Comparison of ENCODE assay signal across 1 cellular context in the genomic region with DNA sequence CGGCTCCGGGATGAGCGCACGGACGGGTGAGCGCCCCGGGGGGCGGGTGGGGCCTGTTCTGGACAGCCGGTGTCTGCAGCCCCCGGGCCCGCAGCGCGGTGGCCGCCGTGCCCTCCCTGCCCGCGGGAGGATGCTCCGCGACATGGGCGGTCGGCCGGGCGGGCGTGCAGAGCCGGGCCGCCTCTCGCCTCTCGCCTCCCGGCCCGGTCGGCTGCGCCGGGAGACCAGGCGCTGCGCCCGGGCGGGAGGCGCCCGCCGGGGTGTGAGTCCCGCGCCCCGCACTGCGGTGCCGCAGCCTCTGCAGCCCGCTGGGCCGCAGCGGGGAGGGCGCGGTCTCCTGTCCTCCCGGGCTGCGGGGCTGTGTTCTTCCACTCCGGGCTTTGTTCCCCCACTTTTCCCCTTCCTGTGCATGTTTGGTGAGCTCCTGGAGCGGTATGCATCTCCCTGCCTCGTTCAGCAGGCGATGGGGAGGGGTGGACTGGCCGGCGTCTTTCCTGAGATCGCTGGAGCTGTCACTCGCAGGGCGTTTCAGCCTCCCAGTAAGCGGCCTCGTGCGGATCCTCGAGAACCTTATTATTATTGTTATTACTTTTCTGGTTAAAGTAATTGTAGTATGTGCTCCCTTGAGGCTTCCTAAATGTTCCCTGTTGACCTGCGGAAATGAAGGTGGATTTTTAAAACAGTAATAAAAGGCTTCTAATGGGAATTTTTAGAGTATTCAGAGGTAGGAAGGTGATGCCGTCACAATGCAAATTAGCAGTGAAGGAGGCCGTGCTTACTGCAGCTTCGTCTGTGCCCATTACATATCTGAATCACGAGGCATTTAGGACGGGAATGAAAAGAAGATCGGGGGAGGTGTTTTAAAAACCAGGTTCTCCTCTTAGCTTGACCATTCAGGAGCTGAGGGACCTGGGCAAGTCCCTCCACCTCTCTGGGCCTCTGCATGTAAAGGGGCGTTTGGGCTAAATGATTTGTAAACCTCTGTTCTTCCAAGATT.
TF ChIP-seq lines count a peak whose summit lies in the region.

No MANE protein-coding gene starts in this region.

TF ChIP-seq in GM12878, 131 proteins besides CTCF, POLR2A, EP300 and RAD21 (continued from another document and continues in another):
- TF ChIP-seq, protein P1, sequence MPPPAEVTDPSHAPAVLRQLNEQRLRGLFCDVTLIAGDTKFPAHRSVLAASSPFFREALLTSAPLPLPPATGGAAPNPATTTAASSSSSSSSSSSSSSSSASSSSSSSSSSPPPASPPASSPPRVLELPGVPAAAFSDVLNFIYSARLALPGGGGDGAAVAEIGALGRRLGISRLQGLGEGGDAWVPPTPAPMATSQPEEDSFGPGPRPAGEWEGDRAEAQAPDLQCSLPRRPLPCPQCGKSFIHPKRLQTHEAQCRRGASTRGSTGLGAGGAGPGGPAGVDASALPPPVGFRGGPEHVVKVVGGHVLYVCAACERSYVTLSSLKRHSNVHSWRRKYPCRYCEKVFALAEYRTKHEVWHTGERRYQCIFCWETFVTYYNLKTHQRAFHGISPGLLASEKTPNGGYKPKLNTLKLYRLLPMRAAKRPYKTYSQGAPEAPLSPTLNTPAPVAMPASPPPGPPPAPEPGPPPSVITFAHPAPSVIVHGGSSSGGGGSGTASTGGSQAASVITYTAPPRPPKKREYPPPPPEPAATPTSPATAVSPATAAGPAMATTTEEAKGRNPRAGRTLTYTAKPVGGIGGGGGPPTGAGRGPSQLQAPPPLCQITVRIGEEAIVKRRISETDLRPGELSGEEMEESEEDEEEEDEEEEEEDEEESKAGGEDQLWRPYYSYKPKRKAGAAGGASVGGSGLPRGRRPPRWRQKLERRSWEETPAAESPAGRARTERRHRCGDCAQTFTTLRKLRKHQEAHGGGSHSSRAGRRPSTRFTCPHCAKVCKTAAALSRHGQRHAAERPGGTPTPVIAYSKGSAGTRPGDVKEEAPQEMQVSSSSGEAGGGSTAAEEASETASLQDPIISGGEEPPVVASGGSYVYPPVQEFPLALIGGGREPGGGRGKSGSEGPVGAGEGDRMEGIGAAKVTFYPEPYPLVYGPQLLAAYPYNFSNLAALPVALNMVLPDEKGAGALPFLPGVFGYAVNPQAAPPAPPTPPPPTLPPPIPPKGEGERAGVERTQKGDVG (CRISPR knock-in tag; IDR thresholded peaks at IDR 0.05): no peak
- no peak for TF ChIP-seq IRF4 (IDR thresholded peaks at IDR 0.05; ENCODE audit: low read depth, low read length)
- TF ChIP-seq RAD51 (IDR thresholded peaks at IDR 0.05): no peak
- TF ChIP-seq TAF1 (IDR thresholded peaks at IDR 0.05; ENCODE audit: borderline replicate concordance, low read depth, low read length): no peak
- no peak for TF ChIP-seq IKZF2 (IDR thresholded peaks at IDR 0.05)
- TF ChIP-seq KLF5 (IDR thresholded peaks at IDR 0.05; ENCODE audit: partially characterized antibody): no peak
- no peak for TF ChIP-seq SMC3 (IDR thresholded peaks at IDR 0.05; ENCODE audit: borderline replicate concordance, low read length)
- no peak for TF ChIP-seq MTA3 (IDR thresholded peaks at IDR 0.05; ENCODE audit: borderline replicate concordance, low read length)
- no peak for TF ChIP-seq RB1 (IDR thresholded peaks at IDR 0.05; ENCODE audit: borderline replicate concordance)
- TF ChIP-seq, protein P2, sequence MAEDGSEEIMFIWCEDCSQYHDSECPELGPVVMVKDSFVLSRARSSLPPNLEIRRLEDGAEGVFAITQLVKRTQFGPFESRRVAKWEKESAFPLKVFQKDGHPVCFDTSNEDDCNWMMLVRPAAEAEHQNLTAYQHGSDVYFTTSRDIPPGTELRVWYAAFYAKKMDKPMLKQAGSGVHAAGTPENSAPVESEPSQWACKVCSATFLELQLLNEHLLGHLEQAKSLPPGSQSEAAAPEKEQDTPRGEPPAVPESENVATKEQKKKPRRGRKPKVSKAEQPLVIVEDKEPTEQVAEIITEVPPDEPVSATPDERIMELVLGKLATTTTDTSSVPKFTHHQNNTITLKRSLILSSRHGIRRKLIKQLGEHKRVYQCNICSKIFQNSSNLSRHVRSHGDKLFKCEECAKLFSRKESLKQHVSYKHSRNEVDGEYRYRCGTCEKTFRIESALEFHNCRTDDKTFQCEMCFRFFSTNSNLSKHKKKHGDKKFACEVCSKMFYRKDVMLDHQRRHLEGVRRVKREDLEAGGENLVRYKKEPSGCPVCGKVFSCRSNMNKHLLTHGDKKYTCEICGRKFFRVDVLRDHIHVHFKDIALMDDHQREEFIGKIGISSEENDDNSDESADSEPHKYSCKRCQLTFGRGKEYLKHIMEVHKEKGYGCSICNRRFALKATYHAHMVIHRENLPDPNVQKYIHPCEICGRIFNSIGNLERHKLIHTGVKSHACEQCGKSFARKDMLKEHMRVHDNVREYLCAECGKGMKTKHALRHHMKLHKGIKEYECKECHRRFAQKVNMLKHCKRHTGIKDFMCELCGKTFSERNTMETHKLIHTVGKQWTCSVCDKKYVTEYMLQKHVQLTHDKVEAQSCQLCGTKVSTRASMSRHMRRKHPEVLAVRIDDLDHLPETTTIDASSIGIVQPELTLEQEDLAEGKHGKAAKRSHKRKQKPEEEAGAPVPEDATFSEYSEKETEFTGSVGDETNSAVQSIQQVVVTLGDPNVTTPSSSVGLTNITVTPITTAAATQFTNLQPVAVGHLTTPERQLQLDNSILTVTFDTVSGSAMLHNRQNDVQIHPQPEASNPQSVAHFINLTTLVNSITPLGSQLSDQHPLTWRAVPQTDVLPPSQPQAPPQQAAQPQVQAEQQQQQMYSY (CRISPR knock-in tag; IDR thresholded peaks at IDR 0.05): no peak
- TF ChIP-seq HDAC2 (IDR thresholded peaks at IDR 0.05): no peak
- TF ChIP-seq ESRRA (IDR thresholded peaks at IDR 0.05; ENCODE audit: low read length): no peak
- TF ChIP-seq STAT1 (conservative IDR thresholded peaks at IDR 0.05): no peak
- 0 out of 2 replicates have a peak, but pooled peaks have one; percentile 15 for TF ChIP-seq NR2F1 (conservative IDR thresholded peaks at IDR 0.05)
- TF ChIP-seq, protein P3, sequence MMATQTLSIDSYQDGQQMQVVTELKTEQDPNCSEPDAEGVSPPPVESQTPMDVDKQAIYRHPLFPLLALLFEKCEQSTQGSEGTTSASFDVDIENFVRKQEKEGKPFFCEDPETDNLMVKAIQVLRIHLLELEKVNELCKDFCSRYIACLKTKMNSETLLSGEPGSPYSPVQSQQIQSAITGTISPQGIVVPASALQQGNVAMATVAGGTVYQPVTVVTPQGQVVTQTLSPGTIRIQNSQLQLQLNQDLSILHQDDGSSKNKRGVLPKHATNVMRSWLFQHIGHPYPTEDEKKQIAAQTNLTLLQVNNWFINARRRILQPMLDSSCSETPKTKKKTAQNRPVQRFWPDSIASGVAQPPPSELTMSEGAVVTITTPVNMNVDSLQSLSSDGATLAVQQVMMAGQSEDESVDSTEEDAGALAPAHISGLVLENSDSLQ (IDR thresholded peaks at IDR 0.05): 0 out of 2 replicates have a peak, but pooled peaks have one; percentile 40
- TF ChIP-seq HDGF (IDR thresholded peaks at IDR 0.05): no peak
- TF ChIP-seq, protein P4, sequence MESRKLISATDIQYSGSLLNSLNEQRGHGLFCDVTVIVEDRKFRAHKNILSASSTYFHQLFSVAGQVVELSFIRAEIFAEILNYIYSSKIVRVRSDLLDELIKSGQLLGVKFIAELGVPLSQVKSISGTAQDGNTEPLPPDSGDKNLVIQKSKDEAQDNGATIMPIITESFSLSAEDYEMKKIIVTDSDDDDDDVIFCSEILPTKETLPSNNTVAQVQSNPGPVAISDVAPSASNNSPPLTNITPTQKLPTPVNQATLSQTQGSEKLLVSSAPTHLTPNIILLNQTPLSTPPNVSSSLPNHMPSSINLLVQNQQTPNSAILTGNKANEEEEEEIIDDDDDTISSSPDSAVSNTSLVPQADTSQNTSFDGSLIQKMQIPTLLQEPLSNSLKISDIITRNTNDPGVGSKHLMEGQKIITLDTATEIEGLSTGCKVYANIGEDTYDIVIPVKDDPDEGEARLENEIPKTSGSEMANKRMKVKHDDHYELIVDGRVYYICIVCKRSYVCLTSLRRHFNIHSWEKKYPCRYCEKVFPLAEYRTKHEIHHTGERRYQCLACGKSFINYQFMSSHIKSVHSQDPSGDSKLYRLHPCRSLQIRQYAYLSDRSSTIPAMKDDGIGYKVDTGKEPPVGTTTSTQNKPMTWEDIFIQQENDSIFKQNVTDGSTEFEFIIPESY (IDR thresholded peaks at IDR 0.05): no peak
- 0 out of 2 replicates have a peak, but pooled peaks have one; percentile 13 for TF ChIP-seq CREB1 (IDR thresholded peaks at IDR 0.05; ENCODE audit: low read depth)
- TF ChIP-seq PAX5 (IDR thresholded peaks at IDR 0.05; ENCODE audit: borderline replicate concordance, low read depth, low read length): no peak
- TF ChIP-seq RBBP5 (conservative IDR thresholded peaks at IDR 0.05): no peak
- no peak for TF ChIP-seq SUPT20H (IDR thresholded peaks at IDR 0.05; ENCODE audit: borderline replicate concordance, control insufficient read depth, low read depth, low read length)
- TF ChIP-seq POU2F2 (IDR thresholded peaks at IDR 0.05; ENCODE audit: borderline replicate concordance, low read depth, low read length): no peak
- no peak for TF ChIP-seq CHD2 (IDR thresholded peaks at IDR 0.05; ENCODE audit: borderline replicate concordance, low read depth, low read length)
- TF ChIP-seq CEBPB (IDR thresholded peaks at IDR 0.05; ENCODE audit: borderline replicate concordance in 1 of 2, low read depth in 2 of 2, low read length in 2 of 2): no peak
- 0 out of 2 replicates have a peak, but pooled peaks have one; percentile 9 for TF ChIP-seq RUNX3 (IDR thresholded peaks at IDR 0.05; ENCODE audit: low read length)
- TF ChIP-seq KAT2A (conservative IDR thresholded peaks at IDR 0.05; ENCODE audit: control insufficient read depth, low read depth, low read length): no peak
- TF ChIP-seq, protein P5, sequence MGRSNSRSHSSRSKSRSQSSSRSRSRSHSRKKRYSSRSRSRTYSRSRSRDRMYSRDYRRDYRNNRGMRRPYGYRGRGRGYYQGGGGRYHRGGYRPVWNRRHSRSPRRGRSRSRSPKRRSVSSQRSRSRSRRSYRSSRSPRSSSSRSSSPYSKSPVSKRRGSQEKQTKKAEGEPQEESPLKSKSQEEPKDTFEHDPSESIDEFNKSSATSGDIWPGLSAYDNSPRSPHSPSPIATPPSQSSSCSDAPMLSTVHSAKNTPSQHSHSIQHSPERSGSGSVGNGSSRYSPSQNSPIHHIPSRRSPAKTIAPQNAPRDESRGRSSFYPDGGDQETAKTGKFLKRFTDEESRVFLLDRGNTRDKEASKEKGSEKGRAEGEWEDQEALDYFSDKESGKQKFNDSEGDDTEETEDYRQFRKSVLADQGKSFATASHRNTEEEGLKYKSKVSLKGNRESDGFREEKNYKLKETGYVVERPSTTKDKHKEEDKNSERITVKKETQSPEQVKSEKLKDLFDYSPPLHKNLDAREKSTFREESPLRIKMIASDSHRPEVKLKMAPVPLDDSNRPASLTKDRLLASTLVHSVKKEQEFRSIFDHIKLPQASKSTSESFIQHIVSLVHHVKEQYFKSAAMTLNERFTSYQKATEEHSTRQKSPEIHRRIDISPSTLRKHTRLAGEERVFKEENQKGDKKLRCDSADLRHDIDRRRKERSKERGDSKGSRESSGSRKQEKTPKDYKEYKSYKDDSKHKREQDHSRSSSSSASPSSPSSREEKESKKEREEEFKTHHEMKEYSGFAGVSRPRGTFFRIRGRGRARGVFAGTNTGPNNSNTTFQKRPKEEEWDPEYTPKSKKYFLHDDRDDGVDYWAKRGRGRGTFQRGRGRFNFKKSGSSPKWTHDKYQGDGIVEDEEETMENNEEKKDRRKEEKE (IDR thresholded peaks at IDR 0.05): no peak
- no peak for TF ChIP-seq SREBF1 (IDR thresholded peaks at IDR 0.05; ENCODE audit: low read length)
- TF ChIP-seq RCOR1 (conservative IDR thresholded peaks at IDR 0.05; ENCODE audit: low read depth, low read length): no peak
- TF ChIP-seq, protein P6, sequence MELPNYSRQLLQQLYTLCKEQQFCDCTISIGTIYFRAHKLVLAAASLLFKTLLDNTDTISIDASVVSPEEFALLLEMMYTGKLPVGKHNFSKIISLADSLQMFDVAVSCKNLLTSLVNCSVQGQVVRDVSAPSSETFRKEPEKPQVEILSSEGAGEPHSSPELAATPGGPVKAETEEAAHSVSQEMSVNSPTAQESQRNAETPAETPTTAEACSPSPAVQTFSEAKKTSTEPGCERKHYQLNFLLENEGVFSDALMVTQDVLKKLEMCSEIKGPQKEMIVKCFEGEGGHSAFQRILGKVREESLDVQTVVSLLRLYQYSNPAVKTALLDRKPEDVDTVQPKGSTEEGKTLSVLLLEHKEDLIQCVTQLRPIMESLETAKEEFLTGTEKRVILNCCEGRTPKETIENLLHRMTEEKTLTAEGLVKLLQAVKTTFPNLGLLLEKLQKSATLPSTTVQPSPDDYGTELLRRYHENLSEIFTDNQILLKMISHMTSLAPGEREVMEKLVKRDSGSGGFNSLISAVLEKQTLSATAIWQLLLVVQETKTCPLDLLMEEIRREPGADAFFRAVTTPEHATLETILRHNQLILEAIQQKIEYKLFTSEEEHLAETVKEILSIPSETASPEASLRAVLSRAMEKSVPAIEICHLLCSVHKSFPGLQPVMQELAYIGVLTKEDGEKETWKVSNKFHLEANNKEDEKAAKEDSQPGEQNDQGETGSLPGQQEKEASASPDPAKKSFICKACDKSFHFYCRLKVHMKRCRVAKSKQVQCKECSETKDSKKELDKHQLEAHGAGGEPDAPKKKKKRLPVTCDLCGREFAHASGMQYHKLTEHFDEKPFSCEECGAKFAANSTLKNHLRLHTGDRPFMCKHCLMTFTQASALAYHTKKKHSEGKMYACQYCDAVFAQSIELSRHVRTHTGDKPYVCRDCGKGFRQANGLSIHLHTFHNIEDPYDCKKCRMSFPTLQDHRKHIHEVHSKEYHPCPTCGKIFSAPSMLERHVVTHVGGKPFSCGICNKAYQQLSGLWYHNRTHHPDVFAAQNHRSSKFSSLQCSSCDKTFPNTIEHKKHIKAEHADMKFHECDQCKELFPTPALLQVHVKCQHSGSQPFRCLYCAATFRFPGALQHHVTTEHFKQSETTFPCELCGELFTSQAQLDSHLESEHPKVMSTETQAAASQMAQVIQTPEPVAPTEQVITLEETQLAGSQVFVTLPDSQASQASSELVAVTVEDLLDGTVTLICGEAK (IDR thresholded peaks at IDR 0.05; ENCODE audit: borderline replicate concordance): no peak
- no peak for TF ChIP-seq TCF7 (IDR thresholded peaks at IDR 0.05; ENCODE audit: borderline replicate concordance)
- TF ChIP-seq MXI1 (IDR thresholded peaks at IDR 0.05; ENCODE audit: low read depth, low read length): no peak
- TF ChIP-seq ZNF207 (IDR thresholded peaks at IDR 0.05; ENCODE audit: borderline replicate concordance): no peak
- TF ChIP-seq CBX3 (IDR thresholded peaks at IDR 0.05; ENCODE audit: borderline replicate concordance, low read depth): no peak
- TF ChIP-seq NFXL1 (IDR thresholded peaks at IDR 0.05; ENCODE audit: borderline replicate concordance): no peak
- no peak for TF ChIP-seq ATF7 (IDR thresholded peaks at IDR 0.05; ENCODE audit: low read depth)
- 0 out of 3 replicates have a peak, but pooled peaks of 1 of the 2 experiments have one; percentile 10 for TF ChIP-seq EGR1 (IDR thresholded peaks at IDR 0.05; ENCODE audit: borderline replicate concordance in 1 of 2, low read depth in 2 of 2, low read length in 2 of 2)
- no peak for TF ChIP-seq STAT3 (IDR thresholded peaks at IDR 0.05; ENCODE audit: low read depth, low read length)
- no peak for TF ChIP-seq MEF2B (IDR thresholded peaks at IDR 0.05; ENCODE audit: partially characterized antibody, poor library complexity, severe bottlenecking)
